23 cellular contexts compared by ENCODE assay signal in genomic region chr5:7629559-7629958, GRCh38.
A peak's percentile ranks its signal among the peaks of the same experiment; 100 is the strongest.
DNase-seq lines count a peak whose midpoint lies in the region; ATAC-seq and TF ChIP-seq lines count a peak whose summit lies in the region.
"Had no signal": no experiment of that assay in that cellular context is flagged by ENCODE, and none has a peak within 500 bp of the region (broad histone marks: within the 10 kb centered on the region; RNA-seq: fewer than 3 reads in every experiment).

No MANE protein-coding gene starts in this region.

- 61 to 72% methylated on average over 5 of the region's 5 CpGs for WGBS in transverse colon (ENCODE audit: low coverage in 1 of 2), 2 donors

- H3K4me1 ChIP-seq in transverse colon: no peaks in the 10 kb centered on the region
- H3K4me1 ChIP-seq: A549, esophagus squamous epithelium, right atrium auricular region had no signal

- no peak for TF ChIP-seq EP300 in transverse colon (IDR thresholded peaks at IDR 0.05; ENCODE audit: low read depth)

- H3K4me3 ChIP-seq in transverse colon: no peak overlapping the region
- H3K4me3 ChIP-seq: A549, esophagus squamous epithelium, ovary, right atrium auricular region had no signal

- DNase-seq in DMS 273 treated with DMSO at 0.1 percent for 48 hours (lab: John Stamatoyannopoulos, UW) (peak; percentile 72), NCI-H1436 treated with DMSO at 0.1 percent for 48 hours (lab: John Stamatoyannopoulos, UW) (peak; percentile 72), NCI-H2171 treated with DMSO at 0.1 percent for 48 hours (lab: John Stamatoyannopoulos, UW) (peak; percentile 88), RPMI8226 (peak; percentile 2), transverse colon (no peak)
- DNase-seq in activated naive CD4-positive, alpha-beta T cell treated with anti-CD3 and anti-CD28 coated beads, Interleukin-2, amount 50 U/mL, for 16 hours: no peak
- DNase-seq in stimulated activated naive CD4-positive, alpha-beta T cell (lab: John Stamatoyannopoulos, UW): no peak
- DNase-seq: activated CD4-positive, alpha-beta T cell treated with anti-CD3 and anti-CD28 coated beads, Interleukin-2, amount 10 ng/mL, durations not matched to agents 24 days and 14 days; effector memory CD8-positive, alpha-beta T cell; esophagus squamous epithelium; GDM1; NCI-H2227 treated with DMSO at 0.1 percent for 48 hours; OCI-M1; ovary; Right ventricle myocardium superior; stimulated activated CD4-positive, alpha-beta T cell treated with anti-CD3 and anti-CD28 coated beads, Interleukin-12 subunit alpha, Interleukin-12 subunit beta, amount 100 ng/mL, for 4 hours had no signal

- no peak for ATAC-seq in HG03135 (IDR thresholded peaks at IDR 0.05; ENCODE audit: unreplicated experiment)
- ATAC-seq: A549; activated T-helper 17 cell treated with anti-CD3 and anti-CD28 coated beads, Interleukin-2, amount 50 U/mL, for 72 hours; effector memory CD8-positive, alpha-beta T cell; HepG2; left lobe of liver; natural killer cell treated with Interleukin-12 subunit alpha and Interleukin-12 subunit beta and Interleukin-15 and Interleukin-18, amount 100 ng/mL, for 72 hours had no signal

- H3K27ac ChIP-seq in transverse colon: no peak overlapping the region
- H3K27ac ChIP-seq: A549, esophagus squamous epithelium, ovary, right atrium auricular region had no signal

- TF ChIP-seq CTCF in transverse colon (IDR thresholded peaks at IDR 0.05): no peak

- H3K9me3 ChIP-seq in transverse colon: no peaks in the 10 kb centered on the region
- H3K9me3 ChIP-seq: A549, esophagus squamous epithelium, ovary, right atrium auricular region had no signal

- intact Hi-C loops in transverse colon (cut with DNase I; ENCODE audit: low total_unique reads): no loop called here

- in situ Hi-C loops in transverse colon (cut with MboI; ENCODE audit: low pct_ligation_motif_present in 1 of 4, low pct_unique_long_range_greater_than_20kb in 1 of 4, low sequenced_read_pairs in 3 of 4): no loop called here

- H3K27me3 ChIP-seq in transverse colon: no peaks in the 10 kb centered on the region
- H3K27me3 ChIP-seq: esophagus squamous epithelium, ovary, right atrium auricular region had no signal

- no peaks in the 10 kb centered on the region for H3K36me3 ChIP-seq in transverse colon
- H3K36me3 ChIP-seq: esophagus squamous epithelium, ovary, right atrium auricular region had no signal

- TF ChIP-seq POLR2A in transverse colon (IDR thresholded peaks at IDR 0.05): no peak

Comparison
In these comparisons a context has a peak if more than half of its experiments do, and no peak if none do; other contexts are left out.
1. DNase-seq: peak in DMS 273 treated with DMSO at 0.1 percent for 48 hours (single experiment), NCI-H1436 treated with DMSO at 0.1 percent for 48 hours (single experiment), NCI-H2171 treated with DMSO at 0.1 percent for 48 hours (single experiment) and RPMI8226 (single experiment); none in activated naive CD4-positive, alpha-beta T cell treated with anti-CD3 and anti-CD28 coated beads, Interleukin-2, amount 50 U/mL, for 16 hours (single experiment), stimulated activated naive CD4-positive, alpha-beta T cell (0 of 6) and transverse colon (single experiment).